19 cellular contexts compared by ENCODE assay signal in genomic region chr1:8086071-8086470, GRCh38.
"Had no signal": no experiment of that assay in that cellular context is flagged by ENCODE, and none has a peak within 500 bp of the region (broad histone marks: within the 10 kb centered on the region; RNA-seq: fewer than 3 reads in every experiment).

No MANE protein-coding gene starts in this region.

- H3K9me3 ChIP-seq: prostate gland, right atrium auricular region, tibial nerve, uterus had no signal

- H3K4me3 Mint-ChIP-seq: activated B cell treated with CpG ODN at 0.5 μM for 24 hours; activated CD4-positive, alpha-beta memory T cell treated with anti-CD3 and anti-CD28 coated beads, Interleukin-2, amount 10 ng/mL, durations not matched to agents 7 days and 5 days; activated CD8-positive, alpha-beta memory T cell treated with anti-CD3 and anti-CD28 coated beads, Interleukin-2, amount 10 ng/mL, durations not matched to agents 7 days and 5 days; activated naive CD8-positive, alpha-beta T cell treated with anti-CD3 and anti-CD28 coated beads for 36 hours; activated T-helper 17 cell treated with anti-CD3 and anti-CD28 coated beads, Interleukin-2, amount 50 U/mL, for 72 hours; effector memory CD8-positive, alpha-beta T cell; naive thymus-derived CD8-positive, alpha-beta T cell had no signal

- H3K27ac Mint-ChIP-seq: activated B cell treated with CpG ODN at 0.5 μM for 24 hours; activated CD4-positive, alpha-beta memory T cell treated with anti-CD3 and anti-CD28 coated beads, Interleukin-2, amount 10 ng/mL, durations not matched to agents 7 days and 5 days; activated CD8-positive, alpha-beta memory T cell treated with anti-CD3 and anti-CD28 coated beads, Interleukin-2, amount 10 ng/mL, durations not matched to agents 7 days and 5 days; activated naive CD8-positive, alpha-beta T cell treated with anti-CD3 and anti-CD28 coated beads for 36 hours; activated T-helper 17 cell treated with anti-CD3 and anti-CD28 coated beads, Interleukin-2, amount 50 U/mL, for 72 hours; effector memory CD8-positive, alpha-beta T cell had no signal

- H3K27ac ChIP-seq: right atrium auricular region, tibial nerve, uterus had no signal

- H3K4me1 Mint-ChIP-seq: activated B cell treated with CpG ODN at 0.5 μM for 24 hours had no signal

- H3K4me3 ChIP-seq: prostate gland, right atrium auricular region, tibial nerve, uterus had no signal

- DNase-seq: activated B cell treated with CpG ODN at 0.5 μM for 24 hours; activated CD4-positive, alpha-beta memory T cell treated with anti-CD3 and anti-CD28 coated beads, Interleukin-2, amount 10 ng/mL, durations not matched to agents 7 days and 5 days; activated CD4-positive, alpha-beta T cell treated with anti-CD3 and anti-CD28 coated beads for 4 hours; activated CD8-positive, alpha-beta memory T cell treated with anti-CD3 and anti-CD28 coated beads, Interleukin-2, amount 10 ng/mL, durations not matched to agents 7 days and 5 days; activated naive CD4-positive, alpha-beta T cell; activated naive CD8-positive, alpha-beta T cell treated with anti-CD3 and anti-CD28 coated beads for 36 hours; amniotic stem cell; caudate nucleus; effector memory CD8-positive, alpha-beta T cell; mesendoderm; naive thymus-derived CD8-positive, alpha-beta T cell; stimulated activated CD4-positive, alpha-beta T cell treated with anti-CD3 and anti-CD28 coated beads, Interleukin-12 subunit alpha, Interleukin-12 subunit beta, amount 100 ng/mL, for 4 hours; stimulated activated CD4-positive, alpha-beta T cell treated with anti-CD3 and anti-CD28 coated beads, Interleukin-1b, Interleukin-23, amount 100 ng/mL, for 48 hours; stimulated activated naive CD4-positive, alpha-beta T cell treated with Interleukin-2 at 50 U/mL for 16 hours; uterus had no signal

- H3K27me3 ChIP-seq: right atrium auricular region, tibial nerve, uterus had no signal

- H3K9me3 Mint-ChIP-seq: activated B cell treated with CpG ODN at 0.5 μM for 24 hours; activated CD4-positive, alpha-beta memory T cell treated with anti-CD3 and anti-CD28 coated beads, Interleukin-2, amount 10 ng/mL, durations not matched to agents 7 days and 5 days; activated naive CD8-positive, alpha-beta T cell treated with anti-CD3 and anti-CD28 coated beads for 36 hours; activated T-helper 17 cell treated with anti-CD3 and anti-CD28 coated beads, Interleukin-2, amount 50 U/mL, for 72 hours; effector memory CD8-positive, alpha-beta T cell; naive thymus-derived CD8-positive, alpha-beta T cell had no signal

- ATAC-seq: activated CD8-positive, alpha-beta memory T cell treated with anti-CD3 and anti-CD28 coated beads, Interleukin-2, amount 10 ng/mL, durations not matched to agents 7 days and 5 days; activated T-helper 17 cell treated with anti-CD3 and anti-CD28 coated beads, Interleukin-2, amount 50 U/mL, for 72 hours; effector memory CD8-positive, alpha-beta T cell; naive thymus-derived CD8-positive, alpha-beta T cell had no signal

- H3K36me3 Mint-ChIP-seq: activated CD8-positive, alpha-beta memory T cell treated with anti-CD3 and anti-CD28 coated beads, Interleukin-2, amount 10 ng/mL, durations not matched to agents 7 days and 5 days; activated naive CD8-positive, alpha-beta T cell treated with anti-CD3 and anti-CD28 coated beads for 36 hours; naive thymus-derived CD8-positive, alpha-beta T cell had no signal

- H3K36me3 ChIP-seq: prostate gland, right atrium auricular region, tibial nerve, uterus had no signal
